Comparison of ENCODE assay signal across 1 cellular context in the genomic region with DNA sequence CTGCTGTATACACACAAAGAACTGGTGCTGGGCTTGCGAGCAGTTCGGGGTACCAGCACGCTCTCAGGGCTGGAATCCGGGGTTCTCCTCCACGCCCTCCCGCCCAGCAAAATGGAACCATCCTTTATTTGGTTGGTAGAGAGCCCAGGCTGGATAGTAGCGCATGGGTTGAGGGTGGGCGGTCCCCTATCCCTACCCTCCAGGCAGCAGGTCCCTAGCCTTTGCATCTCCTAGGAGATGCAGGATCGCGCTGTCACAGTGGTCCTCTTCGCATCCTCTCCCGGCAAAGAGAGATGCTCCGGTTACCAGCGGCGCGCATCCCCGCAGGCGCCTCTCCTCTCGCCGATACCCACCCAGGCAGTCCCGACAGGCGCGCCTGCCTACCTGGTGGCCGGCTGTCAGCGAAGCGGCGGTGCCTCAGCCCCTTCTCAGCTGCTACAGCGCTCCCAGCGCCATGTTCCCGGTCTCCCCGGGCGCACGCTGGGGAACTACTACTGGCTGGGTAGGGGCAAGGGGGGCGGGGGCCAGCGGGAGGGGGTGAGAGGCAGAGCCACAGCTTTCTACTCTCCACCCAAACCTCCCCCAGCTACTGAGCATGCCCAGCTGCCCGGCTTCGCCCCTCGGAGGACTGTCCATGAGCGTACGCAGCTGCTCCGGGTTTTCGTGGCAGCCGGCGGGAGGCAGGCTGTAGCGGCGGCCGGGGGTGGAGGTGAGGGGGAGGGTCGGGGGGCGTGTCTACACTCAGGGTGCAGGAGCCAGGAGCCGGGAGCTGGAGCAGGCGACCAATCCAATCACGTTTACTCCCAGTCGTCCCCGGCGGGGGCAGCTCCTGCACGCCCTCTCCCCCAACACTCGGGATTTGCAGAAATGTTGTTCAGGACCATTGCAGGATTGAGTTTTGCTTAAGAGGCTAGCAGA.
A peak's percentile ranks its signal among the peaks of the same experiment; 100 is the strongest.
TF ChIP-seq lines count a peak whose summit lies in the region.

A gene (minus strand): TSS at position 699 of the 918 bp plus-strand sequence. CDS start 194,748 bp downstream, outside the sequence.

TF ChIP-seq in HepG2, 621 proteins besides CTCF, POLR2A, EP300 and RAD21 (continued from another document):
- TF ChIP-seq, protein P1, sequence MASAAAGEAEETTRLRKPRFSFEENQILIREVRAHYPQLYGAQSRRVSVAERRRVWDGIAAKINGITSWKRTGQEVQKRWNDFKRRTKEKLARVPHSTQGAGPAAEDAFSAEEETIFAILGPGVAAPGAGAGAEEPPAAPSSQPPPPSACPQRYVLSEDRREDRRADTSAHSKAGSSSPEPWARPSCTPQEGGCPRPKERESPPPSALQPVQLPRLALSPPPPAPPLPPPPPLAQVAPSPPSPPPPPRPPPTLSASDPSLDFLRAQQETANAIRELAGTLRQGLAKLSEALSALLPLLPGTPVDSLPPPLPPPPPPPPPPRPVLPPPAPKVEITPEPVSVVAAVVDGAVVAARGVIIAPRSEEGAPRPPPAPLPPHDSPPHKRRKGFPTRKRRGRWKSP (CRISPR knock-in tag; IDR thresholded peaks at IDR 0.05): no peak
- TF ChIP-seq POLR2AphosphoS2 (IDR thresholded peaks at IDR 0.05; ENCODE audit: low read depth, low read length) (no peak), HNRNPLL (IDR thresholded peaks at IDR 0.05; ENCODE audit: low read depth, low read length, poor library complexity, severe bottlenecking) (peak; percentile 45), ZNF556 (CRISPR knock-in tag; IDR thresholded peaks at IDR 0.05; ENCODE audit: borderline replicate concordance) (no peak), ZMYM4 (CRISPR knock-in tag; IDR thresholded peaks at IDR 0.05) (peak; percentile 40; the same call in 1 of the 2 replicates), ZNF644 (CRISPR knock-in tag; IDR thresholded peaks at IDR 0.05; ENCODE audit: low read depth) (no peak), TOE1 (CRISPR knock-in tag; IDR thresholded peaks at IDR 0.05) (no peak), WIZ (CRISPR knock-in tag; IDR thresholded peaks at IDR 0.05) (no peak), SCMH1 (CRISPR knock-in tag; IDR thresholded peaks at IDR 0.05; ENCODE audit: borderline replicate concordance) (no peak), ARHGAP35 (CRISPR knock-in tag; IDR thresholded peaks at IDR 0.05; ENCODE audit: borderline replicate concordance) (no peak), ZNF816 (CRISPR knock-in tag; IDR thresholded peaks at IDR 0.05; ENCODE audit: borderline replicate concordance) (no peak), ATRX (CRISPR knock-in tag; IDR thresholded peaks at IDR 0.05; ENCODE audit: borderline replicate concordance) (no peak), MTA1 (CRISPR knock-in tag; IDR thresholded peaks at IDR 0.05; ENCODE audit: borderline replicate concordance) (no peak), FOXP1 (IDR thresholded peaks at IDR 0.05) (no peak), FOXP1 (CRISPR knock-in tag; IDR thresholded peaks at IDR 0.05) (no peak), ZNF274 (CRISPR knock-in tag; IDR thresholded peaks at IDR 0.05) (no peak), NCOA5 (CRISPR knock-in tag; IDR thresholded peaks at IDR 0.05) (no peak), SP1 (IDR thresholded peaks at IDR 0.05) (no peak), SP1 (CRISPR knock-in tag; IDR thresholded peaks at IDR 0.05) (peak; percentile 57; the same call in 1 of the 2 replicates), ZBTB21 (CRISPR knock-in tag; IDR thresholded peaks at IDR 0.05) (no peak), NPAS2 (CRISPR knock-in tag; IDR thresholded peaks at IDR 0.05; ENCODE audit: borderline replicate concordance) (no peak), SRSF9 (IDR thresholded peaks at IDR 0.05; ENCODE audit: borderline replicate concordance, insufficient read depth, low read depth, low read length, poor library complexity, severe bottlenecking) (no peak), ZEB1 (IDR thresholded peaks at IDR 0.05; ENCODE audit: insufficient replicate concordance, low read depth) (no peak), NCOA1 (CRISPR knock-in tag; IDR thresholded peaks at IDR 0.05) (no peak)
- TF ChIP-seq, protein P2, sequence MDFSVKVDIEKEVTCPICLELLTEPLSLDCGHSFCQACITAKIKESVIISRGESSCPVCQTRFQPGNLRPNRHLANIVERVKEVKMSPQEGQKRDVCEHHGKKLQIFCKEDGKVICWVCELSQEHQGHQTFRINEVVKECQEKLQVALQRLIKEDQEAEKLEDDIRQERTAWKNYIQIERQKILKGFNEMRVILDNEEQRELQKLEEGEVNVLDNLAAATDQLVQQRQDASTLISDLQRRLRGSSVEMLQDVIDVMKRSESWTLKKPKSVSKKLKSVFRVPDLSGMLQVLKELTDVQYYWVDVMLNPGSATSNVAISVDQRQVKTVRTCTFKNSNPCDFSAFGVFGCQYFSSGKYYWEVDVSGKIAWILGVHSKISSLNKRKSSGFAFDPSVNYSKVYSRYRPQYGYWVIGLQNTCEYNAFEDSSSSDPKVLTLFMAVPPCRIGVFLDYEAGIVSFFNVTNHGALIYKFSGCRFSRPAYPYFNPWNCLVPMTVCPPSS (IDR thresholded peaks at IDR 0.05): no peak
- TF ChIP-seq, protein P3, sequence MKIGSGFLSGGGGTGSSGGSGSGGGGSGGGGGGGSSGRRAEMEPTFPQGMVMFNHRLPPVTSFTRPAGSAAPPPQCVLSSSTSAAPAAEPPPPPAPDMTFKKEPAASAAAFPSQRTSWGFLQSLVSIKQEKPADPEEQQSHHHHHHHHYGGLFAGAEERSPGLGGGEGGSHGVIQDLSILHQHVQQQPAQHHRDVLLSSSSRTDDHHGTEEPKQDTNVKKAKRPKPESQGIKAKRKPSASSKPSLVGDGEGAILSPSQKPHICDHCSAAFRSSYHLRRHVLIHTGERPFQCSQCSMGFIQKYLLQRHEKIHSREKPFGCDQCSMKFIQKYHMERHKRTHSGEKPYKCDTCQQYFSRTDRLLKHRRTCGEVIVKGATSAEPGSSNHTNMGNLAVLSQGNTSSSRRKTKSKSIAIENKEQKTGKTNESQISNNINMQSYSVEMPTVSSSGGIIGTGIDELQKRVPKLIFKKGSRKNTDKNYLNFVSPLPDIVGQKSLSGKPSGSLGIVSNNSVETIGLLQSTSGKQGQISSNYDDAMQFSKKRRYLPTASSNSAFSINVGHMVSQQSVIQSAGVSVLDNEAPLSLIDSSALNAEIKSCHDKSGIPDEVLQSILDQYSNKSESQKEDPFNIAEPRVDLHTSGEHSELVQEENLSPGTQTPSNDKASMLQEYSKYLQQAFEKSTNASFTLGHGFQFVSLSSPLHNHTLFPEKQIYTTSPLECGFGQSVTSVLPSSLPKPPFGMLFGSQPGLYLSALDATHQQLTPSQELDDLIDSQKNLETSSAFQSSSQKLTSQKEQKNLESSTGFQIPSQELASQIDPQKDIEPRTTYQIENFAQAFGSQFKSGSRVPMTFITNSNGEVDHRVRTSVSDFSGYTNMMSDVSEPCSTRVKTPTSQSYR (CRISPR knock-in tag; IDR thresholded peaks at IDR 0.05; ENCODE audit: borderline replicate concordance): peak; percentile 67; the same call in 1 of the 2 replicates
- TF ChIP-seq, protein P4, sequence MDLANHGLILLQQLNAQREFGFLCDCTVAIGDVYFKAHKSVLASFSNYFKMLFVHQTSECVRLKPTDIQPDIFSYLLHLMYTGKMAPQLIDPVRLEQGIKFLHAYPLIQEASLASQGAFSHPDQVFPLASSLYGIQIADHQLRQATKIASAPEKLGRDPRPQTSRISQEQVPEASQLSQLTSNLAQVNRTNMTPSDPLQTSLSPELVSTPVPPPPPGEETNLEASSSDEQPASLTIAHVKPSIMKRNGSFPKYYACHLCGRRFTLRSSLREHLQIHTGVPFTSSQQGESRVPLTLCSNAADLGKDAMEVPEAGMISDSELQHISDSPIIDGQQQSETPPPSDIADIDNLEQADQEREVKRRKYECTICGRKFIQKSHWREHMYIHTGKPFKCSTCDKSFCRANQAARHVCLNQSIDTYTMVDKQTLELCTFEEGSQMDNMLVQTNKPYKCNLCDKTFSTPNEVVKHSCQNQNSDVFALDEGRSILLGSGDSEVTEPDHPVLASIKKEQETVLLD (CRISPR knock-in tag; IDR thresholded peaks at IDR 0.05; ENCODE audit: low read depth): no peak
- TF ChIP-seq, protein P5, sequence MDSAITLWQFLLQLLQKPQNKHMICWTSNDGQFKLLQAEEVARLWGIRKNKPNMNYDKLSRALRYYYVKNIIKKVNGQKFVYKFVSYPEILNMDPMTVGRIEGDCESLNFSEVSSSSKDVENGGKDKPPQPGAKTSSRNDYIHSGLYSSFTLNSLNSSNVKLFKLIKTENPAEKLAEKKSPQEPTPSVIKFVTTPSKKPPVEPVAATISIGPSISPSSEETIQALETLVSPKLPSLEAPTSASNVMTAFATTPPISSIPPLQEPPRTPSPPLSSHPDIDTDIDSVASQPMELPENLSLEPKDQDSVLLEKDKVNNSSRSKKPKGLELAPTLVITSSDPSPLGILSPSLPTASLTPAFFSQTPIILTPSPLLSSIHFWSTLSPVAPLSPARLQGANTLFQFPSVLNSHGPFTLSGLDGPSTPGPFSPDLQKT (CRISPR knock-in tag; IDR thresholded peaks at IDR 0.05; ENCODE audit: borderline replicate concordance): no peak
- TF ChIP-seq, protein P6, sequence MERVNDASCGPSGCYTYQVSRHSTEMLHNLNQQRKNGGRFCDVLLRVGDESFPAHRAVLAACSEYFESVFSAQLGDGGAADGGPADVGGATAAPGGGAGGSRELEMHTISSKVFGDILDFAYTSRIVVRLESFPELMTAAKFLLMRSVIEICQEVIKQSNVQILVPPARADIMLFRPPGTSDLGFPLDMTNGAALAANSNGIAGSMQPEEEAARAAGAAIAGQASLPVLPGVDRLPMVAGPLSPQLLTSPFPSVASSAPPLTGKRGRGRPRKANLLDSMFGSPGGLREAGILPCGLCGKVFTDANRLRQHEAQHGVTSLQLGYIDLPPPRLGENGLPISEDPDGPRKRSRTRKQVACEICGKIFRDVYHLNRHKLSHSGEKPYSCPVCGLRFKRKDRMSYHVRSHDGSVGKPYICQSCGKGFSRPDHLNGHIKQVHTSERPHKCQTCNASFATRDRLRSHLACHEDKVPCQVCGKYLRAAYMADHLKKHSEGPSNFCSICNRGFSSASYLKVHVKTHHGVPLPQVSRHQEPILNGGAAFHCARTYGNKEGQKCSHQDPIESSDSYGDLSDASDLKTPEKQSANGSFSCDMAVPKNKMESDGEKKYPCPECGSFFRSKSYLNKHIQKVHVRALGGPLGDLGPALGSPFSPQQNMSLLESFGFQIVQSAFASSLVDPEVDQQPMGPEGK (CRISPR knock-in tag; IDR thresholded peaks at IDR 0.05): peak; percentile 42; the same call in 1 of the 2 replicates
- TF ChIP-seq, protein P7, sequence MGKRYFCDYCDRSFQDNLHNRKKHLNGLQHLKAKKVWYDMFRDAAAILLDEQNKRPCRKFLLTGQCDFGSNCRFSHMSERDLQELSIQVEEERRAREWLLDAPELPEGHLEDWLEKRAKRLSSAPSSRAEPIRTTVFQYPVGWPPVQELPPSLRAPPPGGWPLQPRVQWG (CRISPR knock-in tag; IDR thresholded peaks at IDR 0.05; ENCODE audit: borderline replicate concordance, low read depth): no peak
- TF ChIP-seq, protein P8, sequence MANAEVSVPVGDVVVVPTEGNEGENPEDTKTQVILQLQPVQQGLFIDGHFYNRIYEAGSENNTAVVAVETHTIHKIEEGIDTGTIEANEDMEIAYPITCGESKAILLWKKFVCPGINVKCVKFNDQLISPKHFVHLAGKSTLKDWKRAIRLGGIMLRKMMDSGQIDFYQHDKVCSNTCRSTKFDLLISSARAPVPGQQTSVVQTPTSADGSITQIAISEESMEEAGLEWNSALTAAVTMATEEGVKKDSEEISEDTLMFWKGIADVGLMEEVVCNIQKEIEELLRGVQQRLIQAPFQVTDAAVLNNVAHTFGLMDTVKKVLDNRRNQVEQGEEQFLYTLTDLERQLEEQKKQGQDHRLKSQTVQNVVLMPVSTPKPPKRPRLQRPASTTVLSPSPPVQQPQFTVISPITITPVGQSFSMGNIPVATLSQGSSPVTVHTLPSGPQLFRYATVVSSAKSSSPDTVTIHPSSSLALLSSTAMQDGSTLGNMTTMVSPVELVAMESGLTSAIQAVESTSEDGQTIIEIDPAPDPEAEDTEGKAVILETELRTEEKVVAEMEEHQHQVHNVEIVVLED (CRISPR knock-in tag; IDR thresholded peaks at IDR 0.05; ENCODE audit: borderline replicate concordance): no peak
- TF ChIP-seq, protein P9, sequence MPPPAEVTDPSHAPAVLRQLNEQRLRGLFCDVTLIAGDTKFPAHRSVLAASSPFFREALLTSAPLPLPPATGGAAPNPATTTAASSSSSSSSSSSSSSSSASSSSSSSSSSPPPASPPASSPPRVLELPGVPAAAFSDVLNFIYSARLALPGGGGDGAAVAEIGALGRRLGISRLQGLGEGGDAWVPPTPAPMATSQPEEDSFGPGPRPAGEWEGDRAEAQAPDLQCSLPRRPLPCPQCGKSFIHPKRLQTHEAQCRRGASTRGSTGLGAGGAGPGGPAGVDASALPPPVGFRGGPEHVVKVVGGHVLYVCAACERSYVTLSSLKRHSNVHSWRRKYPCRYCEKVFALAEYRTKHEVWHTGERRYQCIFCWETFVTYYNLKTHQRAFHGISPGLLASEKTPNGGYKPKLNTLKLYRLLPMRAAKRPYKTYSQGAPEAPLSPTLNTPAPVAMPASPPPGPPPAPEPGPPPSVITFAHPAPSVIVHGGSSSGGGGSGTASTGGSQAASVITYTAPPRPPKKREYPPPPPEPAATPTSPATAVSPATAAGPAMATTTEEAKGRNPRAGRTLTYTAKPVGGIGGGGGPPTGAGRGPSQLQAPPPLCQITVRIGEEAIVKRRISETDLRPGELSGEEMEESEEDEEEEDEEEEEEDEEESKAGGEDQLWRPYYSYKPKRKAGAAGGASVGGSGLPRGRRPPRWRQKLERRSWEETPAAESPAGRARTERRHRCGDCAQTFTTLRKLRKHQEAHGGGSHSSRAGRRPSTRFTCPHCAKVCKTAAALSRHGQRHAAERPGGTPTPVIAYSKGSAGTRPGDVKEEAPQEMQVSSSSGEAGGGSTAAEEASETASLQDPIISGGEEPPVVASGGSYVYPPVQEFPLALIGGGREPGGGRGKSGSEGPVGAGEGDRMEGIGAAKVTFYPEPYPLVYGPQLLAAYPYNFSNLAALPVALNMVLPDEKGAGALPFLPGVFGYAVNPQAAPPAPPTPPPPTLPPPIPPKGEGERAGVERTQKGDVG (CRISPR knock-in tag; IDR thresholded peaks at IDR 0.05; ENCODE audit: borderline replicate concordance): no peak
TF ChIP-seq in HepG2: peak in this region for 18.
